Comparison of ENCODE assay signal across 8 cellular contexts in genomic region chr2:44479127-44479887, GRCh38.
DNase-seq lines count a peak whose midpoint lies in the region; ATAC-seq and TF ChIP-seq lines count a peak whose summit lies in the region.

No MANE protein-coding gene starts in this region.

- no peaks in the 10 kb centered on the region for H3K27me3 ChIP-seq in esophagus squamous epithelium

- POLR2A ChIA-PET in naive thymus-derived CD8-positive, alpha-beta T cell (lab: Charles Lee), result interaction anchor here (0.9 kb wide), 1 partner anchor 476 kb away, joined by 3 read pairs; no protein-coding TSS in a partner anchor

- H3K9me3 Mint-ChIP-seq in activated CD4-positive, alpha-beta T cell treated with anti-CD3 and anti-CD28 coated beads, Interleukin-2, amount 10 ng/mL, durations not matched to agents 24 days and 14 days, result no peaks in the 10 kb centered on the region
- no peaks in the 10 kb centered on the region for H3K9me3 Mint-ChIP-seq in naive thymus-derived CD8-positive, alpha-beta T cell

- no peaks in the 10 kb centered on the region for H3K36me3 Mint-ChIP-seq in activated CD4-positive, alpha-beta T cell treated with anti-CD3 and anti-CD28 coated beads, Interleukin-2, amount 10 ng/mL, durations not matched to agents 24 days and 14 days (ENCODE audit: low read depth)
- peaks cover 2 to 4% (median 4%) of the 10 kb centered on the region in 3 donors for H3K36me3 Mint-ChIP-seq in naive thymus-derived CD8-positive, alpha-beta T cell

- peak; percentile 87 to 99 (median 94) for TF ChIP-seq CTCF in esophagus squamous epithelium (IDR thresholded peaks at IDR 0.05)

- H3K4me3 ChIP-seq in esophagus squamous epithelium, result no peak overlapping the region

- ATAC-seq in GM21360 (IDR thresholded peaks at IDR 0.05; ENCODE audit: unreplicated experiment) (peak; percentile 76), GM19324 (IDR thresholded peaks at IDR 0.05; ENCODE audit: low FRiP score, unreplicated experiment) (no peak)
- peak; percentile 100 for ATAC-seq in naive thymus-derived CD8-positive, alpha-beta T cell

- no peaks in the 10 kb centered on the region for H3K27me3 Mint-ChIP-seq in activated CD4-positive, alpha-beta T cell treated with anti-CD3 and anti-CD28 coated beads, Interleukin-2, amount 10 ng/mL, durations not matched to agents 24 days and 14 days
- no peaks in the 10 kb centered on the region for H3K27me3 Mint-ChIP-seq in naive thymus-derived CD8-positive, alpha-beta T cell

- H3K27ac Mint-ChIP-seq in activated CD4-positive, alpha-beta T cell treated with anti-CD3 and anti-CD28 coated beads, Interleukin-2, amount 10 ng/mL, durations not matched to agents 24 days and 14 days, result no peak overlapping the region
- peak overlapping the region in 4 of 10 donors; percentile 3 to 72 (median 12) for H3K27ac Mint-ChIP-seq in naive thymus-derived CD8-positive, alpha-beta T cell

- H3K4me1 Mint-ChIP-seq in activated CD4-positive, alpha-beta T cell treated with anti-CD3 and anti-CD28 coated beads, Interleukin-2, amount 10 ng/mL, durations not matched to agents 24 days and 14 days, result peaks cover 3% of the 10 kb centered on the region
- peaks cover 0 to 10% (median 6%) of the 10 kb centered on the region in 4 donors for H3K4me1 Mint-ChIP-seq in naive thymus-derived CD8-positive, alpha-beta T cell

- intact Hi-C loops in activated CD4-positive, alpha-beta T cell treated with anti-CD3 and anti-CD28 coated beads, Interleukin-2, amount 10 ng/mL, durations not matched to agents 24 days and 14 days (cut with micrococcal nuclease), result loop anchor here (1.0 to 2.0 kb wide), 3 partner anchors 392 to 476 kb away; no protein-coding TSS in a partner anchor
- intact Hi-C loops in esophagus squamous epithelium (cut with DNase I), result loop anchor here (10.0 kb wide), 1 partner anchor 475 kb away; no protein-coding TSS in a partner anchor

- H3K4me3 Mint-ChIP-seq in activated CD4-positive, alpha-beta T cell treated with anti-CD3 and anti-CD28 coated beads, Interleukin-2, amount 10 ng/mL, durations not matched to agents 24 days and 14 days, result no peak overlapping the region
- no peak overlapping the region for H3K4me3 Mint-ChIP-seq in naive thymus-derived CD8-positive, alpha-beta T cell

- WGBS in esophagus squamous epithelium, 2 donors, result 16 to 20% methylated on average over 5 of the region's 5 CpGs

- DNase-seq in DMS153 (lab: John Stamatoyannopoulos, UW) (peak; percentile 67), HK-2 (ENCODE audit: unreplicated experiment) (peak; percentile 27), NCI-H524 (lab: John Stamatoyannopoulos, UW) (peak; percentile 77 to 91), esophagus squamous epithelium (lab: John Stamatoyannopoulos, UW) (no peak)
- DNase-seq in activated CD4-positive, alpha-beta T cell treated with anti-CD3 and anti-CD28 coated beads, Interleukin-2, amount 10 ng/mL, durations not matched to agents 24 days and 14 days, result peak; percentile 86
- peak in 9 of 10 donors; percentile 17 to 75 (median 58) for DNase-seq in naive thymus-derived CD8-positive, alpha-beta T cell

- H3K36me3 ChIP-seq in esophagus squamous epithelium, result no peaks in the 10 kb centered on the region

- H3K9me3 ChIP-seq in esophagus squamous epithelium, result no peaks in the 10 kb centered on the region

- no peak overlapping the region for H3K27ac ChIP-seq in esophagus squamous epithelium

- TF ChIP-seq POLR2A in esophagus squamous epithelium (IDR thresholded peaks at IDR 0.05), result no peak

- no peaks in the 10 kb centered on the region for H3K4me1 ChIP-seq in esophagus squamous epithelium
